In genomic region chr12:103840399-103840880, GRCh38 we compare ENCODE assay signal across 8 cellular contexts. TPM values are rescaled to one million over a fixed set of nuclear protein-coding genes. Genes with fewer than 3 reads are reported as not detected.
A peak's percentile ranks its signal among the peaks of the same experiment; 100 is the strongest.
DNase-seq lines count a peak whose midpoint lies in the region; ATAC-seq and TF ChIP-seq lines count a peak whose summit lies in the region.

No MANE protein-coding gene starts in this region.

- H3K27ac ChIP-seq in BLaER1 (peak overlapping the region; percentile 67), WERI-Rb-1 (peak overlapping the region; percentile 43), esophagus (ENCODE audit: low read depth in 2 of 2, low read length in 1 of 2) (peak overlapping the region; percentile 1 to 42), neural progenitor cell (no peak overlapping the region)

- H3K36me3 Mint-ChIP-seq in neural progenitor cell: peaks cover 6% of the 10 kb centered on the region

- peak overlapping the region; percentile 87 for H3K4me3 Mint-ChIP-seq in neural progenitor cell

- DNase-seq in WERI-Rb-1 (no peak), neural progenitor cell (ENCODE audit: low spot score) (no peak), DMS153 treated with DMSO at 0.1 percent for 48 hours (lab: John Stamatoyannopoulos, UW; ENCODE audit: unreplicated experiment) (no peak), DMS79 treated with DMSO at 0.1 percent for 48 hours (lab: John Stamatoyannopoulos, UW) (no peak)

- peaks cover 16% of the 10 kb centered on the region for H3K79me2 ChIP-seq in neural progenitor cell (ENCODE audit: low read depth)

- H3K9me3 ChIP-seq in BLaER1 (peaks cover 9% of the 10 kb centered on the region), WERI-Rb-1 (ENCODE audit: severe bottlenecking) (no peaks in the 10 kb centered on the region), esophagus (ENCODE audit: control insufficient read depth in 2 of 2, insufficient read depth in 1 of 2, low read depth in 1 of 2, low read length in 1 of 2) (no peaks in the 10 kb centered on the region), neural progenitor cell (ENCODE audit: low read depth) (no peaks in the 10 kb centered on the region)

- H3K27me3 ChIP-seq in BLaER1 (no peaks in the 10 kb centered on the region), WERI-Rb-1 (ENCODE audit: insufficient read depth, low read depth, severe bottlenecking) (no peaks in the 10 kb centered on the region), esophagus (ENCODE audit: control insufficient read depth in 1 of 2, insufficient read depth in 2 of 2, low read length in 2 of 2) (no peaks in the 10 kb centered on the region), neural progenitor cell (peaks cover 24% of the 10 kb centered on the region)

- 1% methylated on average over 29 of the region's 29 CpGs for WGBS in esophagus, 2 donors

- TF ChIP-seq CTCF in WERI-Rb-1 (IDR thresholded peaks at IDR 0.05; ENCODE audit: low read depth, low read length) (no peak), neural progenitor cell (IDR thresholded peaks at IDR 0.05) (no peak)

- ATAC-seq in GM19043 (IDR thresholded peaks at IDR 0.05; ENCODE audit: low read depth, unreplicated experiment) (peak; percentile 24), HG03280 (IDR thresholded peaks at IDR 0.05; ENCODE audit: unreplicated experiment) (peak; percentile 31)

- H3K36me3 ChIP-seq in BLaER1: peaks cover 8% of the 10 kb centered on the region; the same call in 1 of the 2 replicates
- no peaks in the 10 kb centered on the region for H3K36me3 ChIP-seq in WERI-Rb-1
- H3K36me3 ChIP-seq in esophagus (ENCODE audit: control insufficient read depth in 2 of 2, insufficient read depth in 2 of 2, low read length in 1 of 2): no peaks in the 10 kb centered on the region
- no peaks in the 10 kb centered on the region for H3K36me3 ChIP-seq in neural progenitor cell

- H3F3A ChIP-seq in neural progenitor cell (ENCODE audit: low read depth): no peaks in the 10 kb centered on the region

- peaks cover 16% of the 10 kb centered on the region for H3K4me1 ChIP-seq in BLaER1
- H3K4me1 ChIP-seq in esophagus (ENCODE audit: control insufficient read depth in 2 of 2, insufficient read depth in 2 of 2, low read length in 1 of 2): peaks cover 4% of the 10 kb centered on the region in 2 donors
- H3K4me1 ChIP-seq in neural progenitor cell: no peaks in the 10 kb centered on the region

- peaks cover 3% of the 10 kb centered on the region for H3K9me3 Mint-ChIP-seq in neural progenitor cell

- H3K27ac Mint-ChIP-seq in neural progenitor cell: no peak overlapping the region

- peak overlapping the region; percentile 85 for H3K9ac ChIP-seq in BLaER1
- H3K9ac ChIP-seq in neural progenitor cell: peak overlapping the region; percentile 17

- peak overlapping the region; percentile 98 for H2AFZ ChIP-seq in neural progenitor cell (replicated peaks)

- peaks cover 18% of the 10 kb centered on the region for H3K4me1 Mint-ChIP-seq in neural progenitor cell

- peak overlapping the region; percentile 92 for H3K4me2 ChIP-seq in BLaER1
- peak overlapping the region; percentile 100 for H3K4me2 ChIP-seq in neural progenitor cell

- H4K20me1 ChIP-seq in BLaER1 (0 out of 2 replicates have a peak, but pooled peaks cover 8% of the 10 kb centered on the region), neural progenitor cell (ENCODE audit: low read depth) (no peaks in the 10 kb centered on the region)

- peak overlapping the region; percentile 85 for H3K4me3 ChIP-seq in BLaER1
- H3K4me3 ChIP-seq in WERI-Rb-1 (ENCODE audit: low read depth, low read length): peak overlapping the region; percentile 93
- peak overlapping the region; percentile 55 to 67 for H3K4me3 ChIP-seq in esophagus (ENCODE audit: low read depth in 1 of 2, low read length in 2 of 2)
- peak overlapping the region; percentile 92 for H3K4me3 ChIP-seq in neural progenitor cell

- H3K27me3 Mint-ChIP-seq in neural progenitor cell (ENCODE audit: insufficient read depth, low read depth): peaks cover 2% of the 10 kb centered on the region

RNA-seq across cellular contexts. Expression of gene NT5DC3, which starts 0.6 kb away (rescaled TPM):
- 1 to 10 TPM; 2.6 to 2.8 TPM for polyA plus RNA-seq in esophagus
- total RNA-seq in neural progenitor cell (ENCODE audit: low replicate concordance): 3.1 and 4.3 TPM in 2 replicates
